ENCODE assay signal across 1 cellular context in genomic region chr5:151483176-151483575, GRCh38.
TF ChIP-seq lines count a peak whose summit lies in the region.

No MANE protein-coding gene starts in this region.

TF ChIP-seq in WTC11, 78 proteins besides CTCF, POLR2A, EP300 and RAD21 (continued from another document):
- TF ChIP-seq, protein P1, sequence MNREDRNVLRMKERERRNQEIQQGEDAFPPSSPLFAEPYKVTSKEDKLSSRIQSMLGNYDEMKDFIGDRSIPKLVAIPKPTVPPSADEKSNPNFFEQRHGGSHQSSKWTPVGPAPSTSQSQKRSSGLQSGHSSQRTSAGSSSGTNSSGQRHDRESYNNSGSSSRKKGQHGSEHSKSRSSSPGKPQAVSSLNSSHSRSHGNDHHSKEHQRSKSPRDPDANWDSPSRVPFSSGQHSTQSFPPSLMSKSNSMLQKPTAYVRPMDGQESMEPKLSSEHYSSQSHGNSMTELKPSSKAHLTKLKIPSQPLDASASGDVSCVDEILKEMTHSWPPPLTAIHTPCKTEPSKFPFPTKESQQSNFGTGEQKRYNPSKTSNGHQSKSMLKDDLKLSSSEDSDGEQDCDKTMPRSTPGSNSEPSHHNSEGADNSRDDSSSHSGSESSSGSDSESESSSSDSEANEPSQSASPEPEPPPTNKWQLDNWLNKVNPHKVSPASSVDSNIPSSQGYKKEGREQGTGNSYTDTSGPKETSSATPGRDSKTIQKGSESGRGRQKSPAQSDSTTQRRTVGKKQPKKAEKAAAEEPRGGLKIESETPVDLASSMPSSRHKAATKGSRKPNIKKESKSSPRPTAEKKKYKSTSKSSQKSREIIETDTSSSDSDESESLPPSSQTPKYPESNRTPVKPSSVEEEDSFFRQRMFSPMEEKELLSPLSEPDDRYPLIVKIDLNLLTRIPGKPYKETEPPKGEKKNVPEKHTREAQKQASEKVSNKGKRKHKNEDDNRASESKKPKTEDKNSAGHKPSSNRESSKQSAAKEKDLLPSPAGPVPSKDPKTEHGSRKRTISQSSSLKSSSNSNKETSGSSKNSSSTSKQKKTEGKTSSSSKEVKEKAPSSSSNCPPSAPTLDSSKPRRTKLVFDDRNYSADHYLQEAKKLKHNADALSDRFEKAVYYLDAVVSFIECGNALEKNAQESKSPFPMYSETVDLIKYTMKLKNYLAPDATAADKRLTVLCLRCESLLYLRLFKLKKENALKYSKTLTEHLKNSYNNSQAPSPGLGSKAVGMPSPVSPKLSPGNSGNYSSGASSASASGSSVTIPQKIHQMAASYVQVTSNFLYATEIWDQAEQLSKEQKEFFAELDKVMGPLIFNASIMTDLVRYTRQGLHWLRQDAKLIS (CRISPR knock-in tag; IDR thresholded peaks at IDR 0.05; ENCODE audit: borderline replicate concordance) = no peak
- TF ChIP-seq SMAD4 (CRISPR knock-in tag; IDR thresholded peaks at IDR 0.05) = no peak
